ENCODE assay signal across 8 cellular contexts in the genomic region with DNA sequence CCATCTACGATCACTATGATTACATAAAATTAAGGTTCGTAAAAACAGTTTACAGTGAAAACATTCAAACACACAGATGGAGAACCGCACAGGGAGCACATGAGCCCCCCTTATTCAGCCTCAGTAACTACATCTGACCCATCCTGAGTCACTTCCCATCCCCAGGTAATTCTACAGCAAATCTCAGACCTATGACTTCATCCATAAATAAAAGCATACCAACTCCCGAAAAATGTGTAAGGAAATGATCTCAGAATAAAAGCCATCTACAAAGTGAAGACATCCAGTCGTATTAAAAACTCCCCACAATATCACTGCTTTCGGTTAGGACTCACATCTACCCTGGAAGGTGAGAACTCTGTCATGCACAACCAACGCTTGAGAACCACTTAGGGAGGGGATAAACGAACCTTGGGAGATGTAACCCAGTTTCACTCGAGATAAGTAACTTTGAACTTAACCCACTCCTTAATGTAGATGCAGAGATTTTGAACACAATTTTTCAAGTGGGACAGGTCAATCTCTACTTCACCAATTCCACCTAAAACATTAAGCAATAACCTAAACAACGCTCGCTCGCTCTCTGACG. TPM values are rescaled to one million over a fixed set of nuclear protein-coding genes. Genes with fewer than 3 reads are reported as not detected.
A peak's percentile ranks its signal among the peaks of the same experiment; 100 is the strongest.
DNase-seq lines count a peak whose midpoint lies in the region; ATAC-seq and TF ChIP-seq lines count a peak whose summit lies in the region.

No MANE protein-coding gene starts in this region.

- H3K27me3 Mint-ChIP-seq in naive thymus-derived CD8-positive, alpha-beta T cell: no peaks in the 10 kb centered on the region

- ATAC-seq in naive thymus-derived CD8-positive, alpha-beta T cell: no peak
- ATAC-seq in HG02885 (IDR thresholded peaks at IDR 0.05; ENCODE audit: poor library complexity, unreplicated experiment) (no peak), HG02884 (IDR thresholded peaks at IDR 0.05; ENCODE audit: unreplicated experiment) (no peak)

- peak overlapping the region; percentile 83 to 99 (median 95) for H3K4me3 Mint-ChIP-seq in naive thymus-derived CD8-positive, alpha-beta T cell

- H3K27ac Mint-ChIP-seq in naive thymus-derived CD8-positive, alpha-beta T cell: peak overlapping the region; percentile 79 to 99 (median 96)

- POLR2A ChIA-PET in naive thymus-derived CD8-positive, alpha-beta T cell (lab: Charles Lee): interaction anchor here (0.9 to 1.4 kb wide), 3 partner anchors 12 to 104 kb away, joined by 3 to 4 read pairs (median 3); no protein-coding TSS in a partner anchor

- no peak for TF ChIP-seq CTCF in coronary artery (IDR thresholded peaks at IDR 0.05)

- DNase-seq in EH (ENCODE audit: low read depth) (peak; percentile 52), NCI-H226 (peak; percentile 49), coronary artery (ENCODE audit: low spot score) (no peak), NCI-H345 (lab: John Stamatoyannopoulos, UW) (no peak)
- no peak for DNase-seq in naive thymus-derived CD8-positive, alpha-beta T cell
- no peak for DNase-seq in activated effector memory CD4-positive, alpha-beta T cell treated with Interleukin-2 at 50 U/mL for 16 hours

- H3K4me1 Mint-ChIP-seq in naive thymus-derived CD8-positive, alpha-beta T cell: peaks cover 24 to 62% (median 49%) of the 10 kb centered on the region in 4 donors

- H3K4me3 ChIP-seq in coronary artery: peak overlapping the region; percentile 99

- H3K27ac ChIP-seq in coronary artery: peak overlapping the region; percentile 97

- H3K36me3 Mint-ChIP-seq in naive thymus-derived CD8-positive, alpha-beta T cell: peaks cover 9 to 42% (median 13%) of the 10 kb centered on the region in 3 donors

- H3K9me3 Mint-ChIP-seq in naive thymus-derived CD8-positive, alpha-beta T cell: no peaks in the 10 kb centered on the region

RNA-seq across cellular contexts. Expression of gene USP36, which starts 1.3 kb away (rescaled TPM):
- total RNA-seq in naive thymus-derived CD8-positive, alpha-beta T cell: 100 to 1,000 TPM; 151 to 156 TPM
- polyA plus RNA-seq in naive thymus-derived CD8-positive, alpha-beta T cell: 10 to 100 TPM; 27.5 to 45.1 (median 36.7) TPM

RNA-seq across cellular contexts. Expression of gene CYTH1, which starts 57.2 kb away (rescaled TPM):
- 100 to 1,000 TPM; 415 to 423 TPM for total RNA-seq in naive thymus-derived CD8-positive, alpha-beta T cell
- polyA plus RNA-seq in naive thymus-derived CD8-positive, alpha-beta T cell: 100 to 1,000 TPM; 220 to 320 (median 243) TPM

Comparison
In these comparisons a context has a peak if more than half of its experiments do, and no peak if none do; other contexts are left out.
1. DNase-seq: peak in EH (single experiment) and NCI-H226 (single experiment); none in coronary artery (single experiment), naive thymus-derived CD8-positive, alpha-beta T cell (0 of 10), NCI-H345 (single experiment) and activated effector memory CD4-positive, alpha-beta T cell treated with Interleukin-2 at 50 U/mL for 16 hours (single experiment).